Comparison of ENCODE assay signal across 1 cellular context in genomic region chr12:75979181-75979580, GRCh38.
TF ChIP-seq lines count a peak whose summit lies in the region.

No MANE protein-coding gene starts in this region.

TF ChIP-seq in GM12878, 131 proteins besides CTCF, POLR2A, EP300 and RAD21 (continued from another document):
- TF ChIP-seq ZNF687 (IDR thresholded peaks at IDR 0.05) (peak; percentile 69), ZNF622 (IDR thresholded peaks at IDR 0.05) (no peak), IKZF2 (IDR thresholded peaks at IDR 0.05) (peak; percentile 28 to 39; a peak in 2 of 4 replicates), RUNX3 (IDR thresholded peaks at IDR 0.05; ENCODE audit: low read length) (peak; percentile 29; the same call in 1 of the 2 replicates), ZNF217 (IDR thresholded peaks at IDR 0.05) (0 out of 2 replicates have a peak, but pooled peaks have one; percentile 53), RAD51 (IDR thresholded peaks at IDR 0.05) (no peak), YBX1 (IDR thresholded peaks at IDR 0.05) (no peak), NR2C2 (IDR thresholded peaks at IDR 0.05; ENCODE audit: borderline replicate concordance, control insufficient read depth, insufficient read length, low read depth) (no peak), PKNOX1 (IDR thresholded peaks at IDR 0.05) (no peak), FOXK2 (IDR thresholded peaks at IDR 0.05) (no peak), RELB (IDR thresholded peaks at IDR 0.05; ENCODE audit: low read depth) (peak; percentile 43; the same call in 1 of the 2 replicates), TBL1XR1 (IDR thresholded peaks at IDR 0.05; ENCODE audit: low read depth, low read length) (no peak), SIN3A (IDR thresholded peaks at IDR 0.05; ENCODE audit: low read depth, low read length) (no peak), ATF7 (IDR thresholded peaks at IDR 0.05; ENCODE audit: low read depth) (peak; percentile 38; the same call in 1 of the 2 replicates), ZNF24 (IDR thresholded peaks at IDR 0.05) (no peak), SPI1 (IDR thresholded peaks at IDR 0.05; ENCODE audit: borderline replicate concordance, insufficient read depth, low read depth, low read length) (no peak), MTA2 (IDR thresholded peaks at IDR 0.05; ENCODE audit: low read depth) (peak; percentile 60), NR2F1 (conservative IDR thresholded peaks at IDR 0.05) (peak; percentile 49; the same call in 1 of the 2 replicates), ZZZ3 (IDR thresholded peaks at IDR 0.05; ENCODE audit: control insufficient read depth, insufficient read length, low read depth) (no peak), MYC (IDR thresholded peaks at IDR 0.05; ENCODE audit: insufficient read depth, insufficient read length, insufficient replicate concordance, low read length, severe bottlenecking) (no peak), CHD1 (IDR thresholded peaks at IDR 0.05; ENCODE audit: low read depth, low read length) (no peak), BMI1 (IDR thresholded peaks at IDR 0.05; ENCODE audit: borderline replicate concordance) (peak; percentile 49; the same call in 1 of the 2 replicates)
- TF ChIP-seq, protein P1, sequence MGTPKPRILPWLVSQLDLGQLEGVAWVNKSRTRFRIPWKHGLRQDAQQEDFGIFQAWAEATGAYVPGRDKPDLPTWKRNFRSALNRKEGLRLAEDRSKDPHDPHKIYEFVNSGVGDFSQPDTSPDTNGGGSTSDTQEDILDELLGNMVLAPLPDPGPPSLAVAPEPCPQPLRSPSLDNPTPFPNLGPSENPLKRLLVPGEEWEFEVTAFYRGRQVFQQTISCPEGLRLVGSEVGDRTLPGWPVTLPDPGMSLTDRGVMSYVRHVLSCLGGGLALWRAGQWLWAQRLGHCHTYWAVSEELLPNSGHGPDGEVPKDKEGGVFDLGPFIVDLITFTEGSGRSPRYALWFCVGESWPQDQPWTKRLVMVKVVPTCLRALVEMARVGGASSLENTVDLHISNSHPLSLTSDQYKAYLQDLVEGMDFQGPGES (IDR thresholded peaks at IDR 0.05): no peak
- TF ChIP-seq, protein P2, sequence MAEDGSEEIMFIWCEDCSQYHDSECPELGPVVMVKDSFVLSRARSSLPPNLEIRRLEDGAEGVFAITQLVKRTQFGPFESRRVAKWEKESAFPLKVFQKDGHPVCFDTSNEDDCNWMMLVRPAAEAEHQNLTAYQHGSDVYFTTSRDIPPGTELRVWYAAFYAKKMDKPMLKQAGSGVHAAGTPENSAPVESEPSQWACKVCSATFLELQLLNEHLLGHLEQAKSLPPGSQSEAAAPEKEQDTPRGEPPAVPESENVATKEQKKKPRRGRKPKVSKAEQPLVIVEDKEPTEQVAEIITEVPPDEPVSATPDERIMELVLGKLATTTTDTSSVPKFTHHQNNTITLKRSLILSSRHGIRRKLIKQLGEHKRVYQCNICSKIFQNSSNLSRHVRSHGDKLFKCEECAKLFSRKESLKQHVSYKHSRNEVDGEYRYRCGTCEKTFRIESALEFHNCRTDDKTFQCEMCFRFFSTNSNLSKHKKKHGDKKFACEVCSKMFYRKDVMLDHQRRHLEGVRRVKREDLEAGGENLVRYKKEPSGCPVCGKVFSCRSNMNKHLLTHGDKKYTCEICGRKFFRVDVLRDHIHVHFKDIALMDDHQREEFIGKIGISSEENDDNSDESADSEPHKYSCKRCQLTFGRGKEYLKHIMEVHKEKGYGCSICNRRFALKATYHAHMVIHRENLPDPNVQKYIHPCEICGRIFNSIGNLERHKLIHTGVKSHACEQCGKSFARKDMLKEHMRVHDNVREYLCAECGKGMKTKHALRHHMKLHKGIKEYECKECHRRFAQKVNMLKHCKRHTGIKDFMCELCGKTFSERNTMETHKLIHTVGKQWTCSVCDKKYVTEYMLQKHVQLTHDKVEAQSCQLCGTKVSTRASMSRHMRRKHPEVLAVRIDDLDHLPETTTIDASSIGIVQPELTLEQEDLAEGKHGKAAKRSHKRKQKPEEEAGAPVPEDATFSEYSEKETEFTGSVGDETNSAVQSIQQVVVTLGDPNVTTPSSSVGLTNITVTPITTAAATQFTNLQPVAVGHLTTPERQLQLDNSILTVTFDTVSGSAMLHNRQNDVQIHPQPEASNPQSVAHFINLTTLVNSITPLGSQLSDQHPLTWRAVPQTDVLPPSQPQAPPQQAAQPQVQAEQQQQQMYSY (CRISPR knock-in tag; IDR thresholded peaks at IDR 0.05): no peak
- TF ChIP-seq, protein P3, sequence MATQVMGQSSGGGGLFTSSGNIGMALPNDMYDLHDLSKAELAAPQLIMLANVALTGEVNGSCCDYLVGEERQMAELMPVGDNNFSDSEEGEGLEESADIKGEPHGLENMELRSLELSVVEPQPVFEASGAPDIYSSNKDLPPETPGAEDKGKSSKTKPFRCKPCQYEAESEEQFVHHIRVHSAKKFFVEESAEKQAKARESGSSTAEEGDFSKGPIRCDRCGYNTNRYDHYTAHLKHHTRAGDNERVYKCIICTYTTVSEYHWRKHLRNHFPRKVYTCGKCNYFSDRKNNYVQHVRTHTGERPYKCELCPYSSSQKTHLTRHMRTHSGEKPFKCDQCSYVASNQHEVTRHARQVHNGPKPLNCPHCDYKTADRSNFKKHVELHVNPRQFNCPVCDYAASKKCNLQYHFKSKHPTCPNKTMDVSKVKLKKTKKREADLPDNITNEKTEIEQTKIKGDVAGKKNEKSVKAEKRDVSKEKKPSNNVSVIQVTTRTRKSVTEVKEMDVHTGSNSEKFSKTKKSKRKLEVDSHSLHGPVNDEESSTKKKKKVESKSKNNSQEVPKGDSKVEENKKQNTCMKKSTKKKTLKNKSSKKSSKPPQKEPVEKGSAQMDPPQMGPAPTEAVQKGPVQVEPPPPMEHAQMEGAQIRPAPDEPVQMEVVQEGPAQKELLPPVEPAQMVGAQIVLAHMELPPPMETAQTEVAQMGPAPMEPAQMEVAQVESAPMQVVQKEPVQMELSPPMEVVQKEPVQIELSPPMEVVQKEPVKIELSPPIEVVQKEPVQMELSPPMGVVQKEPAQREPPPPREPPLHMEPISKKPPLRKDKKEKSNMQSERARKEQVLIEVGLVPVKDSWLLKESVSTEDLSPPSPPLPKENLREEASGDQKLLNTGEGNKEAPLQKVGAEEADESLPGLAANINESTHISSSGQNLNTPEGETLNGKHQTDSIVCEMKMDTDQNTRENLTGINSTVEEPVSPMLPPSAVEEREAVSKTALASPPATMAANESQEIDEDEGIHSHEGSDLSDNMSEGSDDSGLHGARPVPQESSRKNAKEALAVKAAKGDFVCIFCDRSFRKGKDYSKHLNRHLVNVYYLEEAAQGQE (IDR thresholded peaks at IDR 0.05; ENCODE audit: low read depth, low read length): no peak
- TF ChIP-seq, protein P4, sequence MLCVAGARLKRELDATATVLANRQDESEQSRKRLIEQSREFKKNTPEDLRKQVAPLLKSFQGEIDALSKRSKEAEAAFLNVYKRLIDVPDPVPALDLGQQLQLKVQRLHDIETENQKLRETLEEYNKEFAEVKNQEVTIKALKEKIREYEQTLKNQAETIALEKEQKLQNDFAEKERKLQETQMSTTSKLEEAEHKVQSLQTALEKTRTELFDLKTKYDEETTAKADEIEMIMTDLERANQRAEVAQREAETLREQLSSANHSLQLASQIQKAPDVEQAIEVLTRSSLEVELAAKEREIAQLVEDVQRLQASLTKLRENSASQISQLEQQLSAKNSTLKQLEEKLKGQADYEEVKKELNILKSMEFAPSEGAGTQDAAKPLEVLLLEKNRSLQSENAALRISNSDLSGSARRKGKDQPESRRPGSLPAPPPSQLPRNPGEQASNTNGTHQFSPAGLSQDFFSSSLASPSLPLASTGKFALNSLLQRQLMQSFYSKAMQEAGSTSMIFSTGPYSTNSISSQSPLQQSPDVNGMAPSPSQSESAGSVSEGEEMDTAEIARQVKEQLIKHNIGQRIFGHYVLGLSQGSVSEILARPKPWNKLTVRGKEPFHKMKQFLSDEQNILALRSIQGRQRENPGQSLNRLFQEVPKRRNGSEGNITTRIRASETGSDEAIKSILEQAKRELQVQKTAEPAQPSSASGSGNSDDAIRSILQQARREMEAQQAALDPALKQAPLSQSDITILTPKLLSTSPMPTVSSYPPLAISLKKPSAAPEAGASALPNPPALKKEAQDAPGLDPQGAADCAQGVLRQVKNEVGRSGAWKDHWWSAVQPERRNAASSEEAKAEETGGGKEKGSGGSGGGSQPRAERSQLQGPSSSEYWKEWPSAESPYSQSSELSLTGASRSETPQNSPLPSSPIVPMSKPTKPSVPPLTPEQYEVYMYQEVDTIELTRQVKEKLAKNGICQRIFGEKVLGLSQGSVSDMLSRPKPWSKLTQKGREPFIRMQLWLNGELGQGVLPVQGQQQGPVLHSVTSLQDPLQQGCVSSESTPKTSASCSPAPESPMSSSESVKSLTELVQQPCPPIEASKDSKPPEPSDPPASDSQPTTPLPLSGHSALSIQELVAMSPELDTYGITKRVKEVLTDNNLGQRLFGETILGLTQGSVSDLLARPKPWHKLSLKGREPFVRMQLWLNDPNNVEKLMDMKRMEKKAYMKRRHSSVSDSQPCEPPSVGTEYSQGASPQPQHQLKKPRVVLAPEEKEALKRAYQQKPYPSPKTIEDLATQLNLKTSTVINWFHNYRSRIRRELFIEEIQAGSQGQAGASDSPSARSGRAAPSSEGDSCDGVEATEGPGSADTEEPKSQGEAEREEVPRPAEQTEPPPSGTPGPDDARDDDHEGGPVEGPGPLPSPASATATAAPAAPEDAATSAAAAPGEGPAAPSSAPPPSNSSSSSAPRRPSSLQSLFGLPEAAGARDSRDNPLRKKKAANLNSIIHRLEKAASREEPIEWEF (IDR thresholded peaks at IDR 0.05; ENCODE audit: insufficient replicate concordance, low read depth, low read length): no peak
- TF ChIP-seq, protein P5, sequence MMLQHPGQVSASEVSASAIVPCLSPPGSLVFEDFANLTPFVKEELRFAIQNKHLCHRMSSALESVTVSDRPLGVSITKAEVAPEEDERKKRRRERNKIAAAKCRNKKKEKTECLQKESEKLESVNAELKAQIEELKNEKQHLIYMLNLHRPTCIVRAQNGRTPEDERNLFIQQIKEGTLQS (IDR thresholded peaks at IDR 0.05; ENCODE audit: borderline replicate concordance, extremely low read depth, low read depth, low read length): no peak
- TF ChIP-seq, protein P6, sequence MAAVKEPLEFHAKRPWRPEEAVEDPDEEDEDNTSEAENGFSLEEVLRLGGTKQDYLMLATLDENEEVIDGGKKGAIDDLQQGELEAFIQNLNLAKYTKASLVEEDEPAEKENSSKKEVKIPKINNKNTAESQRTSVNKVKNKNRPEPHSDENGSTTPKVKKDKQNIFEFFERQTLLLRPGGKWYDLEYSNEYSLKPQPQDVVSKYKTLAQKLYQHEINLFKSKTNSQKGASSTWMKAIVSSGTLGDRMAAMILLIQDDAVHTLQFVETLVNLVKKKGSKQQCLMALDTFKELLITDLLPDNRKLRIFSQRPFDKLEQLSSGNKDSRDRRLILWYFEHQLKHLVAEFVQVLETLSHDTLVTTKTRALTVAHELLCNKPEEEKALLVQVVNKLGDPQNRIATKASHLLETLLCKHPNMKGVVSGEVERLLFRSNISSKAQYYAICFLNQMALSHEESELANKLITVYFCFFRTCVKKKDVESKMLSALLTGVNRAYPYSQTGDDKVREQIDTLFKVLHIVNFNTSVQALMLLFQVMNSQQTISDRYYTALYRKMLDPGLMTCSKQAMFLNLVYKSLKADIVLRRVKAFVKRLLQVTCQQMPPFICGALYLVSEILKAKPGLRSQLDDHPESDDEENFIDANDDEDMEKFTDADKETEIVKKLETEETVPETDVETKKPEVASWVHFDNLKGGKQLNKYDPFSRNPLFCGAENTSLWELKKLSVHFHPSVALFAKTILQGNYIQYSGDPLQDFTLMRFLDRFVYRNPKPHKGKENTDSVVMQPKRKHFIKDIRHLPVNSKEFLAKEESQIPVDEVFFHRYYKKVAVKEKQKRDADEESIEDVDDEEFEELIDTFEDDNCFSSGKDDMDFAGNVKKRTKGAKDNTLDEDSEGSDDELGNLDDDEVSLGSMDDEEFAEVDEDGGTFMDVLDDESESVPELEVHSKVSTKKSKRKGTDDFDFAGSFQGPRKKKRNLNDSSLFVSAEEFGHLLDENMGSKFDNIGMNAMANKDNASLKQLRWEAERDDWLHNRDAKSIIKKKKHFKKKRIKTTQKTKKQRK (IDR thresholded peaks at IDR 0.05; ENCODE audit: low read depth, low read length): no peak
TF ChIP-seq in GM12878: peak in this region for 14.
